Comparison of ENCODE assay signal across 8 cellular contexts in the genomic region with DNA sequence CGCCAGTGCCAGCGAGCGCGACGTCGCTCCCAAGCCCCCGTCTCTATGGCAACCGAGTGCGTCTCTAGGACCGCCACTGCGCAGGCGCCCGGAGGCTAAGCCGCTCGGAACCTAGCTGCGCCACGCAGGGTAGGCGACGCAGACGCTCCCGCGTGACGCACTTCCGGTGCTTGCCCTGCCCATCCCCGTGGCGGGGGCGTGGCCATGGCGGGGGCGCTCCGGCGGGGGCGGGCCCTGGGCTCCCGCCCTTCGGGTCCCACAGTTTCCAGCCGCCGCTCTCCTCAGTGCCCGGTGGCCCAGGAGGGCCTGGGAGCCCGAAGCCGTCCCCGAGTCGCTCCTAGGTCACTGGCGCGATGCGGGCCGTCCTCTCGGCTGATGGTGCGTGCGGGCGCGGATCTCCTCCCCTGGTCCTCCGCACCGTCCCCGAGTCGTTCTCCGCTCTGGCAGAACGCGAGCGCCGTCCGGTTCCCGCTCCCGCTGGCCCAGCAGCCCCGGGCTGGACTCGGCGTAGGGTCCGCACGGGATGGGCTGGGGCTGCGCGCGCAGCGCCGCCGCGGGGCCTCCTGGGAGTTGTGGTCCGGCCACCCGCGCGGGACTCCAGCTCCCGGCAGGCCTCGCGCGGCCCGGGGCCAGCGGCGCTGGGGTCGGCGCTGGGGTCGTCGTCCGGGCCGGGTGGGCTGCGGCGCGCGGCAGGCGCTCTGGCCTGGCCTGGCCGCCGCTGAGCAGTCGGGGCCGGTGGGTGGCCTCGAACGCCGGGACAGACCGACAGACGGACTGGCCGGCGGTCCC. TPM values are rescaled to one million over a fixed set of nuclear protein-coding genes. Genes with fewer than 3 reads are reported as not detected.
DNase-seq lines count a peak whose midpoint lies in the region; ATAC-seq and TF ChIP-seq lines count a peak whose summit lies in the region.

A gene (plus strand): TSS at position 245 of the 789 bp plus-strand sequence. CDS start 7,953 bp downstream, outside the sequence.

- peak within 1 kb of the TSS; percentile 94 for H2AFZ ChIP-seq in PC-3 (ENCODE audit: low read length)

- peaks cover 28% of the 10 kb centered on the region for H3K4me1 ChIP-seq in PC-3 (ENCODE audit: insufficient read depth, low read length)

- H3K9me3 ChIP-seq in PC-3 (ENCODE audit: low read length) = no peaks in the 10 kb centered on the region

- H3K27me3 ChIP-seq in PC-3 (ENCODE audit: low read length) = no peaks in the 10 kb centered on the region

- intact Hi-C loops in PC-3 (cut with micrococcal nuclease) = loop anchor here (10.0 kb wide), 1 partner anchor 551 kb away; no protein-coding TSS in a partner anchor

- H3K4me3 Mint-ChIP-seq in IgD-negative memory B cell = peak within 1 kb of the TSS; percentile 90 to 99 (median 96)

- no peaks in the 10 kb centered on the region; the same call in 1 of the 2 replicates for H3K36me3 ChIP-seq in PC-3 (ENCODE audit: low read depth, low read length)

- peaks cover 39% of the 10 kb centered on the region for H3K79me2 ChIP-seq in PC-3 (ENCODE audit: low read length)

- no peaks in the 10 kb centered on the region for H3K9me2 ChIP-seq in PC-3 (replicated peaks; ENCODE audit: low read length)

- DNase-seq in DMS153 (lab: John Stamatoyannopoulos, UW) = peak; percentile 99
- peak; percentile 100 for DNase-seq in PC-3
- DNase-seq in activated T-cell treated with anti-CD3 and anti-CD28 coated beads for 48 hours (ENCODE audit: low read depth) = peak; percentile 98
- DNase-seq in epithelial cell of proximal tubule (ENCODE audit: low read depth) = no peak
- peak; percentile 96 for DNase-seq in mucosa of gallbladder (ENCODE audit: low spot score)
- DNase-seq in stimulated activated CD8-positive, alpha-beta memory T cell treated with anti-CD3 and anti-CD28 coated beads, Interleukin-4, amount 100 ng/mL, for 4 hours (ENCODE audit: low read depth in 2 of 2, low spot score in 1 of 2) = peak; percentile 92 to 94

- H3K4me3 ChIP-seq in PC-3 (ENCODE audit: low read length) (peak within 1 kb of the TSS; percentile 94), epithelial cell of proximal tubule (ENCODE audit: low read depth, low read length) (peak within 1 kb of the TSS; percentile 99)

- peak; percentile 82 for ATAC-seq in GM21529 (IDR thresholded peaks at IDR 0.05; ENCODE audit: unreplicated experiment)
- ATAC-seq in PC-3 = peak; percentile 85

- H3K4me1 Mint-ChIP-seq in IgD-negative memory B cell = peaks cover 8 to 19% (median 16%) of the 10 kb centered on the region in 3 donors

- H3K4me2 ChIP-seq in PC-3 (ENCODE audit: low read length) = peak within 1 kb of the TSS; percentile 84

- H3K27ac ChIP-seq in PC-3 (ENCODE audit: low read length) = peak within 1 kb of the TSS; percentile 97

- H3K36me3 Mint-ChIP-seq in IgD-negative memory B cell = peaks cover 2% of the 10 kb centered on the region

- TF ChIP-seq CTCF in PC-3 (conservative IDR thresholded peaks at IDR 0.05; ENCODE audit: low read depth, low read length) = no peak
- no peak for TF ChIP-seq CTCF in epithelial cell of proximal tubule (conservative IDR thresholded peaks at IDR 0.05; ENCODE audit: low read depth, low read length)

- H3K9me3 Mint-ChIP-seq in IgD-negative memory B cell = no peaks in the 10 kb centered on the region

- peak within 1 kb of the TSS; percentile 98 for H3K9ac ChIP-seq in PC-3 (ENCODE audit: low read length)

- peak within 1 kb of the TSS; percentile 96 to 100 (median 97) for H3K27ac Mint-ChIP-seq in IgD-negative memory B cell

- no TSS peak for BruUV-seq in PC-3 (replicated peaks; lab: Mats Ljungman, UMichigan)

- H4K20me1 ChIP-seq in PC-3 (ENCODE audit: low read length) = peaks cover 13% of the 10 kb centered on the region; the same call in 1 of the 2 replicates

- CTCF ChIA-PET in PC-3 (lab: Charles Lee) = interaction anchor here (0.5 kb wide), 1 partner anchor 15 kb away, joined by 4 read pairs; no protein-coding TSS in a partner anchor

- POLR2A ChIA-PET in PC-3 (lab: Charles Lee; ENCODE audit: unreplicated experiment) = interaction anchor here (0.5 to 0.6 kb wide), 4 partner anchors 14 to 776 kb away, joined by 3 to 5 read pairs (median 4); a partner anchor contains a TSS

- H3F3A ChIP-seq in PC-3 (ENCODE audit: low read length, unreplicated experiment) = peaks cover 4% of the 10 kb centered on the region

- H3K27me3 Mint-ChIP-seq in IgD-negative memory B cell = no peaks in the 10 kb centered on the region

RNA-seq across cellular contexts. Expression of the gene that starts here (rescaled TPM):
- polyA plus RNA-seq in IgD-negative memory B cell = 22.4 TPM
- total RNA-seq in PC-3 (2014; rRNA removed) (164 and 218 TPM in 2 replicates), epithelial cell of proximal tubule (18.5 and 29.4 TPM in 2 replicates), mucosa of gallbladder (135 TPM)
